Comparison of ENCODE assay signal across 39 cellular contexts in genomic region chr14:69522026-69522425, GRCh38. TPM values are rescaled to one million over a fixed set of nuclear protein-coding genes. Genes with fewer than 3 reads are reported as not detected.
"Had no signal": no experiment of that assay in that cellular context is flagged by ENCODE, and none has a peak within 500 bp of the region (broad histone marks: within the 10 kb centered on the region; RNA-seq: fewer than 3 reads in every experiment).

No MANE protein-coding gene starts in this region.

- H3K9me3 Mint-ChIP-seq: activated CD4-positive, alpha-beta memory T cell treated with anti-CD3 and anti-CD28 coated beads, Interleukin-2, amount 10 ng/mL, durations not matched to agents 7 days and 5 days; activated CD4-positive, alpha-beta T cell treated with anti-CD3 and anti-CD28 coated beads, Interleukin-2, amount 10 ng/mL, durations not matched to agents 7 days and 5 days; activated naive CD4-positive, alpha-beta T cell treated with anti-CD3 and anti-CD28 coated beads, Interleukin-2, amount 10 ng/mL, durations not matched to agents 7 days and 5 days; activated naive CD4-positive, alpha-beta T cell treated with anti-CD3 and anti-CD28 coated beads, Interleukin-2, amount 50 U/mL, for 24 hours; activated naive CD8-positive, alpha-beta T cell treated with anti-CD3 and anti-CD28 coated beads, Interleukin-2, amount 10 ng/mL, durations not matched to agents 7 days and 5 days; activated naive CD8-positive, alpha-beta T cell treated with anti-CD3 and anti-CD28 coated beads, Interleukin-2, amount 50 U/mL, for 24 hours; activated T-cell treated with anti-CD3 and anti-CD28 coated beads, Interleukin-2, amount 50 U/mL, for 24 hours; activated T-helper 2 cell treated with anti-CD3 and anti-CD28 coated beads, Interferon-gamma antibody, Interleukin-2, Interleukin-4, amounts not matched to agents 10 μg/mL and 5 μg/mL and 100 μg/mL, durations not matched to agents 14 hours and 24 hours and 36 hours; brain; central memory CD8-positive, alpha-beta T cell; T-helper 1 cell treated with Interleukin-12 subunit alpha and Interleukin-12 subunit beta and Interleukin-4 antibody, amounts not matched to agents 30 μg/mL and 1 μg/mL, for 36 hours; T-helper 2 cell treated with Interferon-gamma antibody and Interleukin-4, amounts not matched to agents 5 μg/mL and 100 μg/mL, for 36 hours; WTC11 had no signal

- H3K4me1 ChIP-seq: ascending aorta had no signal

- H3K27ac Mint-ChIP-seq: activated CD4-positive, alpha-beta memory T cell treated with anti-CD3 and anti-CD28 coated beads, Interleukin-2, amount 10 ng/mL, durations not matched to agents 7 days and 5 days; activated CD4-positive, alpha-beta T cell treated with anti-CD3 and anti-CD28 coated beads for 36 hours; activated CD4-positive, alpha-beta T cell treated with anti-CD3 and anti-CD28 coated beads, Interleukin-2, amount 10 ng/mL, durations not matched to agents 7 days and 5 days; activated CD8-positive, alpha-beta memory T cell treated with anti-CD3 and anti-CD28 coated beads, Interleukin-2, amount 10 ng/mL, durations not matched to agents 7 days and 5 days; activated CD8-positive, alpha-beta T cell treated with anti-CD3 and anti-CD28 coated beads, Interleukin-2, amount 10 ng/mL, durations not matched to agents 7 days and 5 days; activated naive CD4-positive, alpha-beta T cell treated with anti-CD3 and anti-CD28 coated beads, Interleukin-2, amount 10 ng/mL, durations not matched to agents 7 days and 5 days; activated naive CD4-positive, alpha-beta T cell treated with anti-CD3 and anti-CD28 coated beads, Interleukin-2, amount 50 U/mL, for 24 hours; activated naive CD8-positive, alpha-beta T cell; activated naive CD8-positive, alpha-beta T cell treated with anti-CD3 and anti-CD28 coated beads, Interleukin-2, amount 10 ng/mL, durations not matched to agents 7 days and 5 days; activated naive CD8-positive, alpha-beta T cell treated with anti-CD3 and anti-CD28 coated beads, Interleukin-2, amount 50 U/mL, for 24 hours; activated T-cell treated with anti-CD3 and anti-CD28 coated beads, Interleukin-2, amount 50 U/mL, for 24 hours; activated T-helper 2 cell treated with anti-CD3 and anti-CD28 coated beads, Interferon-gamma antibody, Interleukin-2, Interleukin-4, amounts not matched to agents 10 μg/mL and 5 μg/mL and 100 μg/mL, durations not matched to agents 14 hours and 24 hours and 36 hours; brain; T-helper 1 cell treated with Interleukin-12 subunit alpha and Interleukin-12 subunit beta and Interleukin-4 antibody, amounts not matched to agents 30 μg/mL and 1 μg/mL, for 36 hours; T-helper 2 cell treated with Interferon-gamma antibody and Interleukin-4, amounts not matched to agents 5 μg/mL and 100 μg/mL, for 36 hours; WTC11 had no signal

- H3K36me3 Mint-ChIP-seq: activated CD8-positive, alpha-beta memory T cell treated with anti-CD3 and anti-CD28 coated beads, Interleukin-2, amount 10 ng/mL, durations not matched to agents 7 days and 5 days; activated naive CD4-positive, alpha-beta T cell treated with anti-CD3 and anti-CD28 coated beads, Interleukin-2, amount 10 ng/mL, durations not matched to agents 7 days and 5 days; activated naive CD4-positive, alpha-beta T cell treated with anti-CD3 and anti-CD28 coated beads, Interleukin-2, amount 50 U/mL, for 24 hours; activated naive CD8-positive, alpha-beta T cell; activated naive CD8-positive, alpha-beta T cell treated with anti-CD3 and anti-CD28 coated beads, Interleukin-2, amount 10 ng/mL, durations not matched to agents 7 days and 5 days; brain; WTC11 had no signal

- H3K4me1 Mint-ChIP-seq: activated CD4-positive, alpha-beta memory T cell treated with anti-CD3 and anti-CD28 coated beads, Interleukin-2, amount 10 ng/mL, durations not matched to agents 7 days and 5 days; activated CD4-positive, alpha-beta T cell treated with anti-CD3 and anti-CD28 coated beads for 36 hours; activated CD4-positive, alpha-beta T cell treated with anti-CD3 and anti-CD28 coated beads, Interleukin-2, amount 10 ng/mL, durations not matched to agents 7 days and 5 days; activated CD8-positive, alpha-beta memory T cell treated with anti-CD3 and anti-CD28 coated beads, Interleukin-2, amount 10 ng/mL, durations not matched to agents 7 days and 5 days; activated naive CD4-positive, alpha-beta T cell treated with anti-CD3 and anti-CD28 coated beads, Interleukin-2, amount 10 ng/mL, durations not matched to agents 7 days and 5 days; activated naive CD4-positive, alpha-beta T cell treated with anti-CD3 and anti-CD28 coated beads, Interleukin-2, amount 50 U/mL, for 24 hours; activated naive CD8-positive, alpha-beta T cell treated with anti-CD3 and anti-CD28 coated beads, Interleukin-2, amount 10 ng/mL, durations not matched to agents 7 days and 5 days; activated naive CD8-positive, alpha-beta T cell treated with anti-CD3 and anti-CD28 coated beads, Interleukin-2, amount 50 U/mL, for 24 hours; central memory CD8-positive, alpha-beta T cell had no signal

- H3K27me3 Mint-ChIP-seq: activated naive CD4-positive, alpha-beta T cell treated with anti-CD3 and anti-CD28 coated beads, Interleukin-2, amount 50 U/mL, for 24 hours; activated naive CD8-positive, alpha-beta T cell had no signal

- H3K9me3 ChIP-seq: ascending aorta had no signal

- H3K36me3 ChIP-seq: ascending aorta, cardiac muscle cell, WERI-Rb-1 had no signal

- H3K4me3 Mint-ChIP-seq: activated CD4-positive, alpha-beta memory T cell treated with anti-CD3 and anti-CD28 coated beads, Interleukin-2, amount 10 ng/mL, durations not matched to agents 7 days and 5 days; activated CD4-positive, alpha-beta T cell treated with anti-CD3 and anti-CD28 coated beads for 36 hours; activated CD4-positive, alpha-beta T cell treated with anti-CD3 and anti-CD28 coated beads, Interleukin-2, amount 10 ng/mL, durations not matched to agents 7 days and 5 days; activated CD8-positive, alpha-beta memory T cell treated with anti-CD3 and anti-CD28 coated beads, Interleukin-2, amount 10 ng/mL, durations not matched to agents 7 days and 5 days; activated CD8-positive, alpha-beta T cell treated with anti-CD3 and anti-CD28 coated beads, Interleukin-2, amount 10 ng/mL, durations not matched to agents 7 days and 5 days; activated naive CD4-positive, alpha-beta T cell treated with anti-CD3 and anti-CD28 coated beads, Interleukin-2, amount 10 ng/mL, durations not matched to agents 7 days and 5 days; activated naive CD4-positive, alpha-beta T cell treated with anti-CD3 and anti-CD28 coated beads, Interleukin-2, amount 50 U/mL, for 24 hours; activated naive CD8-positive, alpha-beta T cell; activated naive CD8-positive, alpha-beta T cell treated with anti-CD3 and anti-CD28 coated beads, Interleukin-2, amount 10 ng/mL, durations not matched to agents 7 days and 5 days; activated naive CD8-positive, alpha-beta T cell treated with anti-CD3 and anti-CD28 coated beads, Interleukin-2, amount 50 U/mL, for 24 hours; activated T-cell treated with anti-CD3 and anti-CD28 coated beads, Interleukin-2, amount 50 U/mL, for 24 hours; brain; central memory CD8-positive, alpha-beta T cell; T-helper 1 cell treated with Interleukin-12 subunit alpha and Interleukin-12 subunit beta and Interleukin-4 antibody, amounts not matched to agents 30 μg/mL and 1 μg/mL, for 36 hours; T-helper 2 cell treated with Interferon-gamma antibody and Interleukin-4, amounts not matched to agents 5 μg/mL and 100 μg/mL, for 36 hours; WTC11 had no signal

- H3K4me3 ChIP-seq: ascending aorta, cardiac muscle cell had no signal

- H3K27ac ChIP-seq: ascending aorta, cardiac muscle cell, WERI-Rb-1 had no signal

- H3K27me3 ChIP-seq: ascending aorta, cardiac muscle cell had no signal

- ATAC-seq: activated CD4-positive, alpha-beta T cell treated with anti-CD3 and anti-CD28 coated beads for 36 hours; activated CD4-positive, CD25-positive, alpha-beta regulatory T cell treated with anti-CD3 and anti-CD28 coated beads, Interleukin-2, amount 50 U/mL, for 24 hours; activated CD8-positive, alpha-beta memory T cell treated with anti-CD3 and anti-CD28 coated beads, Interleukin-2, amount 10 ng/mL, durations not matched to agents 7 days and 5 days; activated CD8-positive, alpha-beta T cell treated with anti-CD3 and anti-CD28 coated beads, Interleukin-2, amount 10 ng/mL, durations not matched to agents 7 days and 5 days; activated naive CD8-positive, alpha-beta T cell treated with anti-CD3 and anti-CD28 coated beads, Interleukin-2, amount 50 U/mL, for 24 hours; WTC11 had no signal

- DNase-seq: activated CD4-positive, alpha-beta memory T cell treated with anti-CD3 and anti-CD28 coated beads, Interleukin-2, amount 10 ng/mL, durations not matched to agents 7 days and 5 days; activated CD4-positive, alpha-beta T cell treated with anti-CD3 and anti-CD28 coated beads for 1 hour; activated CD4-positive, alpha-beta T cell treated with anti-CD3 and anti-CD28 coated beads for 36 hours; activated CD4-positive, alpha-beta T cell treated with anti-CD3 and anti-CD28 coated beads for 48 hours; activated CD4-positive, alpha-beta T cell treated with anti-CD3 and anti-CD28 coated beads, Interleukin-2, amount 10 ng/mL, durations not matched to agents 7 days and 5 days; activated CD4-positive, alpha-beta T cell treated with anti-CD3 and anti-CD28 coated beads, Interleukin-2, amount 50 U/mL, for 48 hours; activated CD4-positive, CD25-positive, alpha-beta regulatory T cell; activated CD8-positive, alpha-beta memory T cell treated with anti-CD3 and anti-CD28 coated beads for 24 hours; activated CD8-positive, alpha-beta memory T cell treated with anti-CD3 and anti-CD28 coated beads, Interleukin-2, amount 10 ng/mL, durations not matched to agents 7 days and 5 days; activated CD8-positive, alpha-beta memory T cell treated with anti-CD3 and anti-CD28 coated beads, Interleukin-2, amount 50 U/mL, for 48 hours; activated CD8-positive, alpha-beta T cell treated with anti-CD3 and anti-CD28 coated beads, Interleukin-2, amount 10 ng/mL, durations not matched to agents 7 days and 5 days; activated effector memory CD4-positive, alpha-beta T cell treated with Interleukin-2 at 50 U/mL for 16 hours; activated gamma-delta T cell; activated naive CD4-positive, alpha-beta T cell treated with anti-CD3 and anti-CD28 coated beads, Interleukin-2, amount 10 ng/mL, durations not matched to agents 7 days and 5 days; activated naive CD4-positive, alpha-beta T cell treated with Interleukin-2 at 50 U/mL for 16 hours; activated naive CD8-positive, alpha-beta T cell treated with anti-CD3 and anti-CD28 coated beads, Interleukin-2, amount 10 ng/mL, durations not matched to agents 7 days and 5 days; activated naive CD8-positive, alpha-beta T cell treated with anti-CD3 and anti-CD28 coated beads, Interleukin-2, amount 50 U/mL, for 24 hours; activated T-cell treated with anti-CD3 and anti-CD28 coated beads, Interleukin-2, amount 50 U/mL, for 24 hours; activated T-cell treated with anti-CD3 and anti-CD28 coated beads, Interleukin-2, amount 50 U/mL, for 48 hours; amygdala; anterior cingulate cortex; caudate nucleus; cerebellar nuclear complex; T-helper 1 cell; T-helper 2 cell; T-helper 9 cell; WERI-Rb-1 had no signal

RNA-seq across cellular contexts. Expression of gene PLEKHD1, which starts 37.5 kb away (rescaled TPM):
- total RNA-seq: ascending aorta had no signal

RNA-seq across cellular contexts. Expression of gene CCDC177, which starts 52.6 kb away (rescaled TPM):
- total RNA-seq: activated CD4-positive, alpha-beta memory T cell treated with anti-CD3 and anti-CD28 coated beads, Interleukin-2, amount 10 ng/mL, durations not matched to agents 7 days and 5 days; activated CD4-positive, alpha-beta T cell treated with anti-CD3 and anti-CD28 coated beads for 36 hours; activated CD4-positive, alpha-beta T cell treated with anti-CD3 and anti-CD28 coated beads, Interleukin-2, amount 10 ng/mL, durations not matched to agents 7 days and 5 days; activated CD8-positive, alpha-beta memory T cell treated with anti-CD3 and anti-CD28 coated beads, Interleukin-2, amount 10 ng/mL, durations not matched to agents 7 days and 5 days; activated CD8-positive, alpha-beta T cell treated with anti-CD3 and anti-CD28 coated beads, Interleukin-2, amount 10 ng/mL, durations not matched to agents 7 days and 5 days; activated naive CD8-positive, alpha-beta T cell treated with anti-CD3 and anti-CD28 coated beads, Interleukin-2, amount 10 ng/mL, durations not matched to agents 7 days and 5 days; activated T-helper 2 cell treated with anti-CD3 and anti-CD28 coated beads, Interferon-gamma antibody, Interleukin-2, Interleukin-4, amounts not matched to agents 10 μg/mL and 5 μg/mL and 100 μg/mL, durations not matched to agents 14 hours and 24 hours and 36 hours; ascending aorta; bronchial epithelial cell; cardiac muscle cell had no signal
